Comparison of ENCODE assay signal across 22 cellular contexts in genomic region chr2:74302865-74303264, GRCh38. TPM values are rescaled to one million over a fixed set of nuclear protein-coding genes. Genes with fewer than 3 reads are reported as not detected.
DNase-seq lines count a peak whose midpoint lies in the region; ATAC-seq, FAIRE-seq and TF ChIP-seq lines count a peak whose summit lies in the region.
"Had no signal": no experiment of that assay in that cellular context is flagged by ENCODE, and none has a peak within 500 bp of the region (broad histone marks: within the 10 kb centered on the region; RNA-seq: fewer than 3 reads in every experiment).

No MANE protein-coding gene starts in this region.

- no peaks in the 10 kb centered on the region for H3K4me1 ChIP-seq in neuronal stem cell (ENCODE audit: control insufficient read depth in 2 of 2, insufficient read depth in 1 of 2, low read depth in 1 of 2, low read length in 2 of 2)
- H3K4me1 ChIP-seq in pancreas = no peaks in the 10 kb centered on the region
- H3K4me1 ChIP-seq: A549; BE2C; BLaER1 treated with 17β-estradiol and CSF1 and Interleukin-3, amounts not matched to agents 10 nM and 100 nM had no signal

- no peak overlapping the region for H2BK5ac ChIP-seq in neuronal stem cell (ENCODE audit: low read length)

- H4K91ac ChIP-seq in neuronal stem cell (ENCODE audit: low read depth, low read length, poor library complexity) = no peak overlapping the region

- H4K8ac ChIP-seq in neuronal stem cell (ENCODE audit: low read depth, low read length) = peak overlapping the region; percentile 66

- WGBS in neuronal stem cell (ENCODE audit: extremely low coverage in 2 of 2, insufficient read length in 2 of 2, insufficient replicate concordance in 1 of 2), 2 donors = no CpG with 5 or more reads among the region's 2 CpGs
- 61 to 76% methylated on average over 2 of the region's 2 CpGs for WGBS in pancreas, 2 donors

- no peak overlapping the region for H2AFZ ChIP-seq in neuronal stem cell (ENCODE audit: low read length)

- no peak overlapping the region for H3K14ac ChIP-seq in neuronal stem cell (ENCODE audit: low read length)

- peaks cover 0 to 13% of the 10 kb centered on the region in 2 donors for H3K9me3 ChIP-seq in neuronal stem cell (replicated peaks in 1 of 2; ENCODE audit: control insufficient read depth in 2 of 2, insufficient read depth in 1 of 2, low read depth in 1 of 2, low read length in 2 of 2)
- no peaks in the 10 kb centered on the region for H3K9me3 ChIP-seq in pancreas
- H3K9me3 ChIP-seq: BE2C had no signal

- H3K18ac ChIP-seq in neuronal stem cell (ENCODE audit: low read length) = no peak overlapping the region

- H3K79me1 ChIP-seq in neuronal stem cell (ENCODE audit: low read depth, low read length) = no peaks in the 10 kb centered on the region

- intact Hi-C loops in pancreas (cut with DNase I) = no loop called here

- H3K4me3 ChIP-seq in neuronal stem cell (ENCODE audit: low read length in 2 of 2) (peak overlapping the region in 1 of 2 donors; percentile 24), pancreas (no peak overlapping the region)
- H3K4me3 ChIP-seq: A549; BLaER1 treated with 17β-estradiol and CSF1 and Interleukin-3, amounts not matched to agents 10 nM and 100 nM; HAP-1 had no signal

- H3K4me2 ChIP-seq in neuronal stem cell (ENCODE audit: insufficient read depth, low read length, poor library complexity, severe bottlenecking) = no peak overlapping the region
- H3K4me2 ChIP-seq: A549; BLaER1 treated with 17β-estradiol and CSF1 and Interleukin-3, amounts not matched to agents 10 nM and 100 nM had no signal

- DNase-seq in GM12891 (ENCODE audit: insufficient read length, low spot score) (no peak), HTR-8/SVneo (ENCODE audit: insufficient read length, low spot score) (no peak), neuronal stem cell (ENCODE audit: low spot score) (no peak), pancreas (no peak), mucosa of gallbladder (ENCODE audit: low spot score) (no peak), OCI-M2 (lab: John Stamatoyannopoulos, UW; ENCODE audit: unreplicated experiment) (no peak)
- DNase-seq: 8988T; ACHN; AML-193; BE2C; CD4-positive, alpha-beta T cell; CD8-positive, alpha-beta memory T cell; DMS53; DMS79 treated with DMSO at 0.1 percent for 48 hours; GF-D8; GOT3 had no signal

- TF ChIP-seq POLR2A in GM12891 (IDR thresholded peaks at IDR 0.05; ENCODE audit: low read depth, low read length) = no peak

- no peak for ATAC-seq in pancreas

- no peak overlapping the region for H3K9ac ChIP-seq in neuronal stem cell (ENCODE audit: low read depth, low read length, poor library complexity)
- H3K9ac ChIP-seq: BLaER1 treated with 17β-estradiol and CSF1 and Interleukin-3, amounts not matched to agents 10 nM and 100 nM had no signal

- H3K27me3 ChIP-seq in neuronal stem cell (ENCODE audit: control insufficient read depth in 3 of 3, insufficient read depth in 3 of 3, low read depth in 1 of 3, low read length in 3 of 3) (peaks cover 0 to 36% (median 0%) of the 10 kb centered on the region in 3 experiments), pancreas (no peaks in the 10 kb centered on the region)
- H3K27me3 ChIP-seq: BE2C; BLaER1 treated with 17β-estradiol and CSF1 and Interleukin-3, amounts not matched to agents 10 nM and 100 nM had no signal

- no peak overlapping the region for H3K4ac ChIP-seq in neuronal stem cell (ENCODE audit: low read length)

- no peak overlapping the region for H2BK12ac ChIP-seq in neuronal stem cell (ENCODE audit: low read length)

- H3K36me3 ChIP-seq in neuronal stem cell (replicated peaks in 1 of 2; ENCODE audit: control insufficient read depth in 2 of 2, insufficient read depth in 2 of 2, low read length in 2 of 2) = no peaks in the 10 kb centered on the region
- H3K36me3 ChIP-seq in pancreas = no peaks in the 10 kb centered on the region
- H3K36me3 ChIP-seq: BE2C, HAP-1 had no signal

- no peak overlapping the region for H3K27ac ChIP-seq in neuronal stem cell (replicated peaks; ENCODE audit: low read length)
- no peak overlapping the region for H3K27ac ChIP-seq in pancreas
- H3K27ac ChIP-seq: A549; BLaER1 treated with 17β-estradiol and CSF1 and Interleukin-3, amounts not matched to agents 10 nM and 100 nM had no signal

- no peak overlapping the region for H3K23ac ChIP-seq in neuronal stem cell (ENCODE audit: low read depth, low read length, poor library complexity)

- TF ChIP-seq CTCF in pancreas (IDR thresholded peaks at IDR 0.05) = no peak

- H2BK15ac ChIP-seq in neuronal stem cell (ENCODE audit: low read length) = no peak overlapping the region

- H2AK5ac ChIP-seq in neuronal stem cell (ENCODE audit: low read depth, low read length) = no peak overlapping the region

- H2BK120ac ChIP-seq in neuronal stem cell (ENCODE audit: low read depth, low read length) = no peak overlapping the region

- FAIRE-seq in GM12891 (lab: Jason Lieb, UNC) = peak; percentile 45
- peak; percentile 20 for FAIRE-seq in HTR-8/SVneo (lab: Jason Lieb, UNC)
- FAIRE-seq in pancreas (lab: Jason Lieb, UNC) = no peak
- FAIRE-seq: A549, GM12892, H54 had no signal

TF ChIP-seq in GM12891, 5 proteins besides CTCF, POLR2A, EP300 and RAD21:
- TF ChIP-seq SPI1 (IDR thresholded peaks at IDR 0.05; ENCODE audit: low read depth, low read length) = no peak
- TF ChIP-seq POU2F2 (IDR thresholded peaks at IDR 0.05; ENCODE audit: low read depth, low read length) = no peak
- no peak for TF ChIP-seq TAF1 (IDR thresholded peaks at IDR 0.05; ENCODE audit: low read depth, low read length)
- no peak for TF ChIP-seq PAX5 (IDR thresholded peaks at IDR 0.05; ENCODE audit: insufficient read depth, low read length, severe bottlenecking)
- TF ChIP-seq POLR2AphosphoS5 (IDR thresholded peaks at IDR 0.05; ENCODE audit: low read depth, low read length) = no peak
TF ChIP-seq in GM12891: peak in this region for 0.

RNA-seq across cellular contexts. Expression of gene SLC4A5, which starts 40.4 kb away (rescaled TPM):
- polyA plus RNA-seq in GM12891 (2012; ENCODE audit: low read depth, missing spikeins) = 1.1 TPM
- 1.2 TPM for polyA plus RNA-seq in neuronal stem cell (2013, experiment 1 of 2)
- 1.1 TPM for polyA plus RNA-seq in neuronal stem cell (2013, experiment 2 of 2)
- total RNA-seq in pancreas (1 to 10 TPM in 5 of 6 donors, under 1 TPM in 1; 0.60 to 2.2 (median 1.4) TPM), mucosa of gallbladder (4.7 TPM)
- 1 to 10 TPM; 1.2 to 1.8 TPM for polyA plus RNA-seq in pancreas
- total RNA-seq: G401 had no signal
